In genomic region chr5:96024683-96025475, GRCh38 we compare ENCODE assay signal across 2 cellular contexts.
TF ChIP-seq lines count a peak whose summit lies in the region.

No MANE protein-coding gene starts in this region.

TF ChIP-seq in IMR-90, 13 proteins besides CTCF, POLR2A, EP300 and RAD21:
- no peak for TF ChIP-seq ELK1 (IDR thresholded peaks at IDR 0.05; ENCODE audit: borderline replicate concordance, low read depth, low read length)
- TF ChIP-seq CEBPB (IDR thresholded peaks at IDR 0.05; ENCODE audit: low read depth, low read length) = no peak
- TF ChIP-seq MAFK (IDR thresholded peaks at IDR 0.05; ENCODE audit: low read depth, low read length) = no peak
- no peak for TF ChIP-seq CHD1 (IDR thresholded peaks at IDR 0.05; ENCODE audit: low read depth, low read length)
- TF ChIP-seq FOS (IDR thresholded peaks at IDR 0.05; ENCODE audit: low read depth, low read length) = no peak
- TF ChIP-seq MAZ (IDR thresholded peaks at IDR 0.05; ENCODE audit: borderline replicate concordance, low read depth, low read length) = no peak
- TF ChIP-seq RCOR1 (IDR thresholded peaks at IDR 0.05; ENCODE audit: insufficient replicate concordance, low read length) = no peak
- TF ChIP-seq SMC3 (IDR thresholded peaks at IDR 0.05; ENCODE audit: low read depth, low read length) = no peak
- TF ChIP-seq BHLHE40 (IDR thresholded peaks at IDR 0.05; ENCODE audit: low read depth, low read length) = no peak
- TF ChIP-seq RFX5 (IDR thresholded peaks at IDR 0.05; ENCODE audit: low read depth, low read length) = no peak
- no peak for TF ChIP-seq USF2 (IDR thresholded peaks at IDR 0.05; ENCODE audit: low read depth, low read length)
- TF ChIP-seq MXI1 (IDR thresholded peaks at IDR 0.05; ENCODE audit: borderline replicate concordance, low read depth, low read length) = no peak

TF ChIP-seq in K562, 482 proteins besides CTCF, POLR2A, EP300 and RAD21:
- TF ChIP-seq ZNF165 (CRISPR knock-in tag; IDR thresholded peaks at IDR 0.05; ENCODE audit: borderline replicate concordance) (no peak), POLR2AphosphoS2 (IDR thresholded peaks at IDR 0.05; ENCODE audit: low read length) (no peak), MEIS2 (IDR thresholded peaks at IDR 0.05; ENCODE audit: partially characterized antibody) (no peak), ARNT (IDR thresholded peaks at IDR 0.05) (no peak), MBD1 (CRISPR knock-in tag; IDR thresholded peaks at IDR 0.05) (no peak), ZFP30 (CRISPR knock-in tag; IDR thresholded peaks at IDR 0.05; ENCODE audit: borderline replicate concordance) (no peak), XRCC3 (IDR thresholded peaks at IDR 0.05) (no peak), ZNF324 (CRISPR knock-in tag; IDR thresholded peaks at IDR 0.05) (no peak), CREB1 (IDR thresholded peaks at IDR 0.05) (no peak), CREB1 (CRISPR knock-in tag; IDR thresholded peaks at IDR 0.05) (no peak), CBFA2T2 (conservative IDR thresholded peaks at IDR 0.05) (no peak), ZNF583 (CRISPR knock-in tag; IDR thresholded peaks at IDR 0.05) (no peak), ZNF707 (CRISPR knock-in tag; conservative IDR thresholded peaks at IDR 0.05) (no peak), SIN3A (IDR thresholded peaks at IDR 0.05; ENCODE audit: borderline replicate concordance in 2 of 2, control insufficient read depth in 1 of 2, low read depth in 2 of 2, low read length in 2 of 2) (no peak), CCNT2 (IDR thresholded peaks at IDR 0.05; ENCODE audit: borderline replicate concordance, extremely low read depth, insufficient read length, low read depth, low read length) (no peak), CHD2 (IDR thresholded peaks at IDR 0.05; ENCODE audit: low read depth, low read length) (no peak), TGIF2 (CRISPR knock-in tag; IDR thresholded peaks at IDR 0.05) (no peak), ZNF785 (CRISPR knock-in tag; IDR thresholded peaks at IDR 0.05) (no peak), DNMT1 (IDR thresholded peaks at IDR 0.05) (no peak)
- TF ChIP-seq, protein P1, sequence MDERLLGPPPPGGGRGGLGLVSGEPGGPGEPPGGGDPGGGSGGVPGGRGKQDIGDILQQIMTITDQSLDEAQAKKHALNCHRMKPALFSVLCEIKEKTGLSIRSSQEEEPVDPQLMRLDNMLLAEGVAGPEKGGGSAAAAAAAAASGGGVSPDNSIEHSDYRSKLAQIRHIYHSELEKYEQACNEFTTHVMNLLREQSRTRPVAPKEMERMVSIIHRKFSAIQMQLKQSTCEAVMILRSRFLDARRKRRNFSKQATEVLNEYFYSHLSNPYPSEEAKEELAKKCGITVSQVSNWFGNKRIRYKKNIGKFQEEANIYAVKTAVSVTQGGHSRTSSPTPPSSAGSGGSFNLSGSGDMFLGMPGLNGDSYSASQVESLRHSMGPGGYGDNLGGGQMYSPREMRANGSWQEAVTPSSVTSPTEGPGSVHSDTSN (CRISPR knock-in tag; IDR thresholded peaks at IDR 0.05; ENCODE audit: low read depth) = no peak
- TF ChIP-seq, protein P1 (tag; conservative IDR thresholded peaks at IDR 0.05; ENCODE audit: low read depth) = no peak
TF ChIP-seq in K562: peak in this region for 0.
